9 cellular contexts compared by ENCODE assay signal in the genomic region with DNA sequence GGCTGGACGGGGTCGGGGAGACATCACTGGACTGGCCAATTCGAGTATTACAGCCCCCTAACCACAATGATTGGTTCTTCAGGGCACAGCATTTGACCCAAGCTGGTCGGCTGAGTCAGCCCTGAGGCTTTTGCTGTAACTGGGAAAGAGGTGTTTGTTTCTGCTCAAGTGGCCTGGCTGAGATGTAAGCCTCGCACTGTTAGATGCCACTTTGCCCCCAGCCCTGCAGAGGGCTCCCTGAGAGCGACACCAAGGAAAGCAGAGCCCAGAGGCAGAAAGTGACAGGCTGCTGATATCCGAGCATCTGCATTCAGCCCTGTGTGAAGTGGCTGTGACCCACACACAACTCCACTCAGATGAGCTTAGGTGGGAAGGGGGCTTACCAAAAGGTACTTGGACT. TPM values are rescaled to one million over a fixed set of nuclear protein-coding genes. Genes with fewer than 3 reads are reported as not detected.
DNase-seq lines count a peak whose midpoint lies in the region; ATAC-seq, FAIRE-seq and TF ChIP-seq lines count a peak whose summit lies in the region.
"Had no signal": no experiment of that assay in that cellular context is flagged by ENCODE, and none has a peak within 500 bp of the region (broad histone marks: within the 10 kb centered on the region; RNA-seq: fewer than 3 reads in every experiment).

No MANE protein-coding gene starts in this region.

- peak; percentile 80 for FAIRE-seq in HepG2 (lab: Jason Lieb, UNC)

- no peaks in the 10 kb centered on the region for H3K27me3 ChIP-seq in HepG2 (ENCODE audit: control insufficient read depth in 1 of 2, insufficient read depth in 2 of 2, low read length in 2 of 2)

- H3K9ac ChIP-seq in HepG2 (ENCODE audit: insufficient read depth, low read depth, low read length): no peak overlapping the region

- H3K9me3 ChIP-seq in HepG2 (ENCODE audit: low read length): no peaks in the 10 kb centered on the region

- POLR2A ChIA-PET in HepG2 (lab: Yijun Ruan, JAX): interaction anchor here (1.6 kb wide), 1 partner anchor 56 kb away, joined by 4 read pairs; no protein-coding TSS in a partner anchor

- TF ChIP-seq CTCF in astrocyte of the cerebellum (IDR thresholded peaks at IDR 0.05; ENCODE audit: low read depth, low read length, missing control alignments): peak; percentile 48
- TF ChIP-seq CTCF in HepG2 (CRISPR knock-in tag; IDR thresholded peaks at IDR 0.05): peak; percentile 75

- no peak for TF ChIP-seq POLR2A in HepG2 (IDR thresholded peaks at IDR 0.05; ENCODE audit: insufficient read depth in 1 of 2, low read depth in 2 of 2, low read length in 2 of 2)

- TF ChIP-seq EP300 in HepG2 (IDR thresholded peaks at IDR 0.05; ENCODE audit: low read depth in 2 of 2, low read length in 2 of 2) (no peak), HepG2 (CRISPR knock-in tag; IDR thresholded peaks at IDR 0.05; ENCODE audit: borderline replicate concordance) (no peak)

- in situ Hi-C loops in astrocyte of the cerebellum (cut with HindIII; ENCODE audit: low sequenced_read_pairs): no loop called here
- in situ Hi-C loops in HepG2 (cut with HindIII; ENCODE audit: extremely low pct_ligation_motif_present, low pct_unique_long_range_greater_than_20kb): no loop called here

- DNase-seq in AG08395 (ENCODE audit: low spot score): peak; percentile 78
- DNase-seq in GM04504 (ENCODE audit: low read depth): peak; percentile 33
- DNase-seq in NCI-H2171 (lab: John Stamatoyannopoulos, UW): peak; percentile 18
- DNase-seq in astrocyte of the cerebellum (ENCODE audit: low read depth): no peak
- peak; percentile 50 for DNase-seq in HepG2 (ENCODE audit: low spot score)
- no peak for DNase-seq in activated CD4-positive, CD25-positive, alpha-beta regulatory T cell treated with anti-CD3 and anti-CD28 coated beads, Interleukin-2, amount 50 U/mL, for 72 hours
- no peak for DNase-seq in NCI-H1048 (lab: John Stamatoyannopoulos, UW)
- DNase-seq in SKM-1 (lab: John Stamatoyannopoulos, UW; ENCODE audit: unreplicated experiment): no peak

- no peak overlapping the region for H3K4me2 ChIP-seq in HepG2 (ENCODE audit: low read depth, low read length)

- H3K36me3 ChIP-seq in HepG2 (replicated peaks in 1 of 2; ENCODE audit: control insufficient read depth in 1 of 2, insufficient read depth in 2 of 2, low read length in 2 of 2): peaks cover 9 to 26% of the 10 kb centered on the region in 2 experiments

- intact Hi-C loops in HepG2 (cut with micrococcal nuclease; ENCODE audit: unreplicated experiment): no loop called here

- no peak overlapping the region for H2AFZ ChIP-seq in HepG2 (ENCODE audit: low read length)

- no peak overlapping the region for H3K27ac ChIP-seq in HepG2 (ENCODE audit: extremely low read length, insufficient read depth, low read length)

- CTCF ChIA-PET in HepG2 (lab: Yijun Ruan, JAX; ENCODE audit: low intra/inter-chr PET ratio, low total read pairs): interaction anchor here (1.3 kb wide), 1 partner anchor 322 kb away, joined by 6 read pairs; no protein-coding TSS in a partner anchor

- H4K20me1 ChIP-seq in HepG2 (ENCODE audit: insufficient read depth, low read length): no peaks in the 10 kb centered on the region

- BruUV-seq in HepG2 (replicated peaks; lab: Mats Ljungman, UMichigan): no TSS peak

- WGBS in HepG2 (ENCODE audit: low lambda C conversion rate): 46% methylated on average over 7 of the region's 7 CpGs

- peaks cover 9% of the 10 kb centered on the region; the same call in 1 of the 2 replicates for H3K4me1 ChIP-seq in HepG2 (ENCODE audit: insufficient read depth, low read length)

- peak; percentile 74 for TF ChIP-seq RAD21 in HepG2 (CRISPR knock-in tag; IDR thresholded peaks at IDR 0.05)

- H3K79me2 ChIP-seq in HepG2 (ENCODE audit: insufficient read depth, low read length): no peaks in the 10 kb centered on the region

- ATAC-seq in HepG2: peak; percentile 80

- H3K4me3 ChIP-seq in astrocyte of the cerebellum (ENCODE audit: low read depth, low read length): no peak overlapping the region
- H3K4me3 ChIP-seq in HepG2 (replicated peaks in 1 of 3; ENCODE audit: insufficient read depth in 1 of 3, low read depth in 2 of 3, low read length in 3 of 3): no peak overlapping the region

TF ChIP-seq in HepG2, 621 proteins besides CTCF, POLR2A, EP300 and RAD21 (continues in another document):
- TF ChIP-seq SMC3 (IDR thresholded peaks at IDR 0.05; ENCODE audit: low read length): peak; percentile 79
- no peak for TF ChIP-seq ZNF256 (CRISPR knock-in tag; conservative IDR thresholded peaks at IDR 0.05)
- peak; percentile 62 for TF ChIP-seq XRCC5 (optimal IDR thresholded peaks at IDR 0.05; ENCODE audit: low read length)
- no peak for TF ChIP-seq ZNF34 (CRISPR knock-in tag; IDR thresholded peaks at IDR 0.05; ENCODE audit: borderline replicate concordance)

RNA-seq across cellular contexts. Expression of a gene that starts 19.4 kb away (rescaled TPM):
- total RNA-seq in HepG2 (2016; rRNA removed; fragmentation: Illumina TruSeq; extraction: Trizol): 224 and 407 TPM in 2 replicates
- 309 and 324 TPM in 2 replicates for total RNA-seq in HepG2 (2016; cell fraction: cytosol; rRNA removed; fragmentation: Illumina TruSeq; extraction: Trizol; ENCODE audit: low read depth)
- total RNA-seq in HepG2 (2016; cell fraction: insoluble cytoplasmic fraction; rRNA removed; fragmentation: Illumina TruSeq; extraction: Trizol): 220 and 420 TPM in 2 replicates
- 396 and 433 TPM in 2 replicates for total RNA-seq in HepG2 (2016; cell fraction: membrane; rRNA removed; fragmentation: Illumina TruSeq; extraction: Trizol)
- total RNA-seq in HepG2 (2016; cell fraction: nucleus; rRNA removed; fragmentation: Illumina TruSeq; extraction: Trizol): 264 and 296 TPM in 2 replicates
- polyA plus RNA-seq in HepG2 (2011; rRNA removed): 610 and 670 TPM in 2 replicates
- polyA plus RNA-seq in HepG2 (2011; cell fraction: cytosol; rRNA removed): 697 and 907 TPM in 2 replicates
- polyA plus RNA-seq in HepG2 (2011; cell fraction: nucleus; rRNA removed): 512 and 519 TPM in 2 replicates
- polyA plus RNA-seq in HepG2 (2012): 356 and 493 TPM in 2 replicates
- polyA plus RNA-seq in HepG2 (2016; cell fraction: cytosol; fragmentation: Illumina TruSeq; extraction: Trizol; ENCODE audit: low read depth): 247 and 288 TPM in 2 replicates
- 179 and 200 TPM in 2 replicates for polyA plus RNA-seq in HepG2 (2016; cell fraction: insoluble cytoplasmic fraction; fragmentation: Illumina TruSeq; extraction: Trizol; ENCODE audit: low read depth)
- 343 and 357 TPM in 2 replicates for polyA plus RNA-seq in HepG2 (2016; cell fraction: membrane; fragmentation: Illumina TruSeq; extraction: Trizol; ENCODE audit: low read depth)
- polyA plus RNA-seq in HepG2 (2016; cell fraction: nucleus; fragmentation: Illumina TruSeq; extraction: Trizol; ENCODE audit: insufficient read depth, low read depth): 461 and 472 TPM in 2 replicates
- 491 and 704 TPM in 2 replicates for polyA minus RNA-seq in HepG2 (2011; rRNA and poly(A)+ RNA removed; ENCODE audit: low replicate concordance)
- polyA minus RNA-seq in HepG2 (2011; cell fraction: cytosol; rRNA and poly(A)+ RNA removed): 143 and 159 TPM in 2 replicates
- 106 and 126 TPM in 2 replicates for polyA minus RNA-seq in HepG2 (2011; cell fraction: nucleus; rRNA and poly(A)+ RNA removed)

RNA-seq across cellular contexts. Expression of a gene that starts 31.8 kb away (rescaled TPM):
- not detected in 2 replicates for total RNA-seq in HepG2 (2016; rRNA removed; fragmentation: Illumina TruSeq; extraction: Trizol)
- total RNA-seq in HepG2 (2016; cell fraction: cytosol; rRNA removed; fragmentation: Illumina TruSeq; extraction: Trizol; ENCODE audit: low read depth): not detected in 2 replicates
- total RNA-seq in HepG2 (2016; cell fraction: insoluble cytoplasmic fraction; rRNA removed; fragmentation: Illumina TruSeq; extraction: Trizol): not detected in 2 replicates
- not detected in 2 replicates for total RNA-seq in HepG2 (2016; cell fraction: membrane; rRNA removed; fragmentation: Illumina TruSeq; extraction: Trizol)
- not detected in 2 replicates for total RNA-seq in HepG2 (2016; cell fraction: nucleus; rRNA removed; fragmentation: Illumina TruSeq; extraction: Trizol)
- not detected in 2 replicates for polyA plus RNA-seq in HepG2 (2011; rRNA removed)
- not detected in 2 replicates for polyA plus RNA-seq in HepG2 (2011; cell fraction: cytosol; rRNA removed)
- not detected in 2 replicates for polyA plus RNA-seq in HepG2 (2011; cell fraction: nucleus; rRNA removed)
- not detected in 2 replicates for polyA plus RNA-seq in HepG2 (2012)
- not detected in 2 replicates for polyA plus RNA-seq in HepG2 (2016; cell fraction: cytosol; fragmentation: Illumina TruSeq; extraction: Trizol; ENCODE audit: low read depth)
- polyA plus RNA-seq in HepG2 (2016; cell fraction: insoluble cytoplasmic fraction; fragmentation: Illumina TruSeq; extraction: Trizol; ENCODE audit: low read depth): not detected in 2 replicates
- polyA plus RNA-seq in HepG2 (2016; cell fraction: membrane; fragmentation: Illumina TruSeq; extraction: Trizol; ENCODE audit: low read depth): not detected in 2 replicates
- polyA plus RNA-seq in HepG2 (2016; cell fraction: nucleus; fragmentation: Illumina TruSeq; extraction: Trizol; ENCODE audit: insufficient read depth, low read depth): not detected in 2 replicates
- not detected in 2 replicates for polyA minus RNA-seq in HepG2 (2011; rRNA and poly(A)+ RNA removed; ENCODE audit: low replicate concordance)
- not detected in 2 replicates for polyA minus RNA-seq in HepG2 (2011; cell fraction: cytosol; rRNA and poly(A)+ RNA removed)
- polyA minus RNA-seq in HepG2 (2011; cell fraction: nucleus; rRNA and poly(A)+ RNA removed): not detected in 2 replicates
- total RNA-seq: dermis microvascular lymphatic vessel endothelial cell had no signal

RNA-seq across cellular contexts. Expression of a gene that starts 54.4 kb away (rescaled TPM):
- 2.5 and 5.8 TPM in 2 replicates for total RNA-seq in HepG2 (2016; rRNA removed; fragmentation: Illumina TruSeq; extraction: Trizol)
- 2.5 and 4.4 TPM in 2 replicates for total RNA-seq in HepG2 (2016; cell fraction: cytosol; rRNA removed; fragmentation: Illumina TruSeq; extraction: Trizol; ENCODE audit: low read depth)
- 4.1 and 5.3 TPM in 2 replicates for total RNA-seq in HepG2 (2016; cell fraction: insoluble cytoplasmic fraction; rRNA removed; fragmentation: Illumina TruSeq; extraction: Trizol)
- 3.0 and 4.9 TPM in 2 replicates for total RNA-seq in HepG2 (2016; cell fraction: membrane; rRNA removed; fragmentation: Illumina TruSeq; extraction: Trizol)
- total RNA-seq in HepG2 (2016; cell fraction: nucleus; rRNA removed; fragmentation: Illumina TruSeq; extraction: Trizol): 3.3 and 6.5 TPM in 2 replicates
- 137 and 149 TPM in 2 replicates for polyA plus RNA-seq in HepG2 (2011; rRNA removed)
- 115 and 170 TPM in 2 replicates for polyA plus RNA-seq in HepG2 (2011; cell fraction: cytosol; rRNA removed)
- polyA plus RNA-seq in HepG2 (2011; cell fraction: nucleus; rRNA removed): 334 and 438 TPM in 2 replicates
- polyA plus RNA-seq in HepG2 (2012): 64.5 and 105 TPM in 2 replicates
- 3.0 and 3.3 TPM in 2 replicates for polyA plus RNA-seq in HepG2 (2016; cell fraction: cytosol; fragmentation: Illumina TruSeq; extraction: Trizol; ENCODE audit: low read depth)
- polyA plus RNA-seq in HepG2 (2016; cell fraction: insoluble cytoplasmic fraction; fragmentation: Illumina TruSeq; extraction: Trizol; ENCODE audit: low read depth): 2.3 and 4.7 TPM in 2 replicates
- 3.0 TPM in 2 replicates for polyA plus RNA-seq in HepG2 (2016; cell fraction: membrane; fragmentation: Illumina TruSeq; extraction: Trizol; ENCODE audit: low read depth)
- 9.7 and 14.0 TPM in 2 replicates for polyA plus RNA-seq in HepG2 (2016; cell fraction: nucleus; fragmentation: Illumina TruSeq; extraction: Trizol; ENCODE audit: insufficient read depth, low read depth)
- polyA minus RNA-seq in HepG2 (2011; rRNA and poly(A)+ RNA removed; ENCODE audit: low replicate concordance): 2.7 and 72.2 TPM in 2 replicates
- polyA minus RNA-seq in HepG2 (2011; cell fraction: cytosol; rRNA and poly(A)+ RNA removed): 33.7 and 35.8 TPM in 2 replicates
- 26.8 and 32.9 TPM in 2 replicates for polyA minus RNA-seq in HepG2 (2011; cell fraction: nucleus; rRNA and poly(A)+ RNA removed)

Comparison
In these comparisons a context has a peak if more than half of its experiments do, and no peak if none do; other contexts are left out.
1. DNase-seq: peak in AG08395 (single experiment), GM04504 (single experiment), NCI-H2171 (single experiment) and HepG2 (single experiment); none in astrocyte of the cerebellum (single experiment), activated CD4-positive, CD25-positive, alpha-beta regulatory T cell treated with anti-CD3 and anti-CD28 coated beads, Interleukin-2, amount 50 U/mL, for 72 hours (single experiment), NCI-H1048 (single experiment) and SKM-1 (single experiment).